Comparison of ENCODE assay signal across 11 cellular contexts in genomic region chr1:1357871-1358432, GRCh38. TPM values are rescaled to one million over a fixed set of nuclear protein-coding genes. Genes with fewer than 3 reads are reported as not detected.
DNase-seq lines count a peak whose midpoint lies in the region; TF ChIP-seq lines count a peak whose summit lies in the region.
"Had no signal": no experiment of that assay in that cellular context is flagged by ENCODE, and none has a peak within 500 bp of the region (broad histone marks: within the 10 kb centered on the region; RNA-seq: fewer than 3 reads in every experiment).

No MANE protein-coding gene starts in this region.

- H4K20me1 ChIP-seq in hepatocyte (ENCODE audit: insufficient read depth, poor library complexity, severe bottlenecking) = peaks cover 16% of the 10 kb centered on the region

- H3K36me3 ChIP-seq in BJ (ENCODE audit: control insufficient read depth, insufficient read depth, low read length) (peaks cover 21% of the 10 kb centered on the region), adipocyte (ENCODE audit: control insufficient read depth, insufficient read depth, low read length, severe bottlenecking) (peaks cover 19% of the 10 kb centered on the region), hepatocyte (replicated peaks; ENCODE audit: insufficient read depth, low read depth) (no peaks in the 10 kb centered on the region), prostate gland (no peaks in the 10 kb centered on the region)

- H3K27me3 ChIP-seq in BJ (ENCODE audit: control insufficient read depth, insufficient read depth, low read length) (no peaks in the 10 kb centered on the region), adipocyte (replicated peaks; ENCODE audit: control insufficient read depth, insufficient read depth, low read length) (no peaks in the 10 kb centered on the region), hepatocyte (no peaks in the 10 kb centered on the region), prostate gland (replicated peaks; ENCODE audit: insufficient read depth) (no peaks in the 10 kb centered on the region)

- H3K79me2 ChIP-seq in hepatocyte = peaks cover 41% of the 10 kb centered on the region

- TF ChIP-seq CTCF in BJ (IDR thresholded peaks at IDR 0.05; ENCODE audit: insufficient read depth, low read depth, low read length) (no peak), hepatocyte (IDR thresholded peaks at IDR 0.05; ENCODE audit: poor library complexity) (no peak), prostate gland (IDR thresholded peaks at IDR 0.05) (no peak)

- DNase-seq in BJ (ENCODE audit: low read depth) (no peak), adipocyte (ENCODE audit: low read depth) (peak; percentile 56), hepatocyte (ENCODE audit: low spot score) (peak; percentile 74), prostate gland (ENCODE audit: low spot score) (no peak), ecto neural progenitor cell (ENCODE audit: low spot score) (no peak), hypothalamus (lab: John Stamatoyannopoulos, UW) (no peak), LoVo (ENCODE audit: low spot score) (no peak)
- no peak for DNase-seq in activated naive CD4-positive, alpha-beta T cell treated with anti-CD3 and anti-CD28 coated beads, Interleukin-2, amount 50 U/mL, for 16 hours
- DNase-seq: DMS53; NK-92 treated with Interleukin-12 subunit alpha and Interleukin-12 subunit beta, amount 100 ng/mL, for 24 hours had no signal

- CTCF ChIA-PET in BJ (lab: Yijun Ruan, JAX) = interaction anchor here (1.4 to 2.7 kb wide), 3 partner anchors 9 to 14 kb away, joined by 4 to 31 read pairs (median 8); partner anchors contain the start of gene DVL1

- H3K4me2 ChIP-seq in hepatocyte = peak overlapping the region; percentile 90

- 13% methylated on average over 14 of the region's 18 CpGs for WGBS in hepatocyte (ENCODE audit: low lambda C conversion rate, missing lambda C conversion rate)
- 8% methylated on average over 17 of the region's 18 CpGs for WGBS in prostate gland

- H3K9me3 ChIP-seq in adipocyte (ENCODE audit: control insufficient read depth, low read length) (no peaks in the 10 kb centered on the region), hepatocyte (ENCODE audit: low read depth) (no peaks in the 10 kb centered on the region), prostate gland (no peaks in the 10 kb centered on the region)

- no peak for TF ChIP-seq POLR2A in prostate gland (IDR thresholded peaks at IDR 0.05)

- H3K9ac ChIP-seq in adipocyte (ENCODE audit: low read length) = peak overlapping the region; percentile 100

- H3K4me1 ChIP-seq in adipocyte (ENCODE audit: control insufficient read depth, insufficient read depth, low read length) (peaks cover 43% of the 10 kb centered on the region), hepatocyte (ENCODE audit: insufficient read depth) (peaks cover 64% of the 10 kb centered on the region), prostate gland (replicated peaks) (no peaks in the 10 kb centered on the region)

- peak overlapping the region; percentile 95 for H3K4me3 ChIP-seq in BJ (ENCODE audit: low read depth, low read length)
- H3K4me3 ChIP-seq in adipocyte (ENCODE audit: low read length) = peak overlapping the region; percentile 89
- peak overlapping the region; percentile 40 for H3K4me3 ChIP-seq in hepatocyte
- peak overlapping the region; percentile 30 to 37 for H3K4me3 ChIP-seq in prostate gland

- intact Hi-C loops in prostate gland (cut with DNase I) = no loop called here

- POLR2A ChIA-PET in BJ (lab: Charles Lee) = interaction anchor here (0.6 kb wide), 1 partner anchor 48 kb away, joined by 3 read pairs; no protein-coding TSS in a partner anchor

- no peaks in the 10 kb centered on the region for H3K9me2 ChIP-seq in hepatocyte (replicated peaks; ENCODE audit: insufficient read depth)

- H3K27ac ChIP-seq in hepatocyte = peak overlapping the region; percentile 97
- H3K27ac ChIP-seq in prostate gland = peak overlapping the region; percentile 72 to 83
- H3K27ac ChIP-seq: HL-60 had no signal

- H2AFZ ChIP-seq in hepatocyte = no peak overlapping the region

RNA-seq across cellular contexts. Expression of gene MXRA8, which starts 0.4 kb away (rescaled TPM):
- 427 and 702 TPM in 2 replicates for polyA plus RNA-seq in BJ (2011; rRNA removed)
- polyA minus RNA-seq in BJ (2011; rRNA and poly(A)+ RNA removed) = 346 and 399 TPM in 2 replicates
- 138 and 155 TPM in 2 replicates for total RNA-seq in hepatocyte
- 242 and 261 TPM in 2 replicates for polyA plus RNA-seq in hepatocyte
- 100 to 1,000 TPM in 1 of 2 donors, 10 to 100 TPM in 1; 39.0 to 152 TPM for total RNA-seq in prostate gland

RNA-seq across cellular contexts. Expression of gene DVL1, which starts 8.7 kb away (rescaled TPM):
- polyA plus RNA-seq in BJ (2011; rRNA removed) = 16.2 and 23.6 TPM in 2 replicates
- 14.4 and 21.6 TPM in 2 replicates for polyA minus RNA-seq in BJ (2011; rRNA and poly(A)+ RNA removed)
- 58.0 and 61.6 TPM in 2 replicates for total RNA-seq in hepatocyte
- polyA plus RNA-seq in hepatocyte = 49.1 and 50.5 TPM in 2 replicates
- 100 to 1,000 TPM in 1 of 2 donors, 10 to 100 TPM in 1; 70.5 to 165 TPM for total RNA-seq in prostate gland

RNA-seq across cellular contexts. Expression of gene AURKAIP1, which starts 17.1 kb away (rescaled TPM):
- 73.2 and 97.8 TPM in 2 replicates for polyA plus RNA-seq in BJ (2011; rRNA removed)
- polyA minus RNA-seq in BJ (2011; rRNA and poly(A)+ RNA removed) = 12.7 and 14.4 TPM in 2 replicates
- 92.9 and 105 TPM in 2 replicates for total RNA-seq in hepatocyte
- 238 and 246 TPM in 2 replicates for polyA plus RNA-seq in hepatocyte
- total RNA-seq in prostate gland = 100 to 1,000 TPM; 152 to 161 TPM

RNA-seq across cellular contexts. Expression of gene TAS1R3, which starts 26.9 kb away (rescaled TPM):
- 0.06 and 0.11 TPM in 2 replicates for polyA plus RNA-seq in BJ (2011; rRNA removed)
- polyA minus RNA-seq in BJ (2011; rRNA and poly(A)+ RNA removed) = 0.14 TPM in 1 of 2 replicates, not detected in the other
- total RNA-seq in hepatocyte = 0.17 TPM in 1 of 2 replicates, not detected in the other
- polyA plus RNA-seq in hepatocyte = 0.42 and 1.0 TPM in 2 replicates
- total RNA-seq in prostate gland = under 1 TPM in 1 of 2 donors, not detected in 1; 0.80 TPM

RNA-seq across cellular contexts. Expression of gene CPTP, which starts 33.4 kb away (rescaled TPM):
- polyA plus RNA-seq in BJ (2011; rRNA removed) (11.1 and 14.2 TPM in 2 replicates), hepatocyte (43.2 and 45.6 TPM in 2 replicates)
- polyA minus RNA-seq in BJ (2011; rRNA and poly(A)+ RNA removed) = 5.4 and 7.7 TPM in 2 replicates
- total RNA-seq in hepatocyte (12.8 and 22.9 TPM in 2 replicates), prostate gland (10 to 100 TPM; 35.8 to 54.0 TPM)

Comparison
In these comparisons a context has a peak if more than half of its experiments do, and no peak if none do; other contexts are left out.
1. DNase-seq: peak in adipocyte (single experiment) and hepatocyte (single experiment); none in BJ (single experiment), prostate gland (single experiment), activated naive CD4-positive, alpha-beta T cell treated with anti-CD3 and anti-CD28 coated beads, Interleukin-2, amount 50 U/mL, for 16 hours (single experiment), ecto neural progenitor cell (single experiment), hypothalamus (0 of 51) and LoVo (single experiment).
2. H3K4me3 ChIP-seq: peak in every context shown above with its lines; median percentile 95 in BJ; 89 in adipocyte; 40 in hepatocyte; 34 in prostate gland.